9 cellular contexts compared by ENCODE assay signal in genomic region chr12:79932393-79932792, GRCh38. TPM values are rescaled to one million over a fixed set of nuclear protein-coding genes. Genes with fewer than 3 reads are reported as not detected.
A peak's percentile ranks its signal among the peaks of the same experiment; 100 is the strongest.
DNase-seq lines count a peak whose midpoint lies in the region; TF ChIP-seq lines count a peak whose summit lies in the region.
"Had no signal": no experiment of that assay in that cellular context is flagged by ENCODE, and none has a peak within 500 bp of the region (broad histone marks: within the 10 kb centered on the region; RNA-seq: fewer than 3 reads in every experiment).

No MANE protein-coding gene starts in this region.

- TF ChIP-seq POLR2A in tibial nerve (IDR thresholded peaks at IDR 0.05) = no peak

- H3K9me3 ChIP-seq in tibial nerve = no peaks in the 10 kb centered on the region

- DNase-seq in activated naive CD4-positive, alpha-beta T cell treated with anti-CD3 and anti-CD28 coated beads, Interleukin-2, amount 10 ng/mL, durations not matched to agents 7 days and 5 days = no peak
- no peak for DNase-seq in activated naive CD4-positive, alpha-beta T cell treated with Interleukin-2 at 50 U/mL for 16 hours
- DNase-seq in activated T-helper 2 cell treated with anti-CD3 and anti-CD28 coated beads, Interferon-gamma antibody, Interleukin-2, Interleukin-4, amounts not matched to agents 10 μg/mL and 5 μg/mL and 100 μg/mL, durations not matched to agents 14 hours and 24 hours and 36 hours (ENCODE audit: low spot score) = no peak
- DNase-seq in inferior parietal cortex (ENCODE audit: extremely low spot score) (peak; percentile 18), tibial nerve (ENCODE audit: low spot score in 2 of 2) (no peak), NCI-H226 (no peak), posterior cingulate gyrus (no peak), SW480 (ENCODE audit: low spot score) (no peak)
- DNase-seq: NCI-H2171 had no signal

- peak overlapping the region in 3 of 4 donors; percentile 82 to 93 (median 93) for H3K4me3 ChIP-seq in tibial nerve

- no peaks in the 10 kb centered on the region for H3K27me3 Mint-ChIP-seq in activated naive CD4-positive, alpha-beta T cell treated with anti-CD3 and anti-CD28 coated beads, Interleukin-2, amount 10 ng/mL, durations not matched to agents 7 days and 5 days
- H3K27me3 Mint-ChIP-seq in activated T-helper 2 cell treated with anti-CD3 and anti-CD28 coated beads, Interferon-gamma antibody, Interleukin-2, Interleukin-4, amounts not matched to agents 10 μg/mL and 5 μg/mL and 100 μg/mL, durations not matched to agents 14 hours and 24 hours and 36 hours (ENCODE audit: low read depth) = no peaks in the 10 kb centered on the region

- H3K27me3 ChIP-seq in tibial nerve = no peaks in the 10 kb centered on the region

- intact Hi-C loops in activated T-helper 2 cell treated with anti-CD3 and anti-CD28 coated beads, Interferon-gamma antibody, Interleukin-2, Interleukin-4, amounts not matched to agents 10 μg/mL and 5 μg/mL and 100 μg/mL, durations not matched to agents 14 hours and 24 hours and 36 hours (cut with micrococcal nuclease) = loop anchor here (10.0 kb wide), 1 partner anchor 238 kb away; the partner anchor contains the start of gene PAWR
- intact Hi-C loops in posterior cingulate gyrus (cut with DNase I) = loop anchor here (10.0 kb wide), 2 partner anchors 98 to 252 kb away; no protein-coding TSS in a partner anchor

- peaks cover 0 to 64% (median 22%) of the 10 kb centered on the region in 4 donors for H3K4me1 ChIP-seq in tibial nerve

- H3K27ac Mint-ChIP-seq in activated naive CD4-positive, alpha-beta T cell treated with anti-CD3 and anti-CD28 coated beads, Interleukin-2, amount 10 ng/mL, durations not matched to agents 7 days and 5 days = no peak overlapping the region
- H3K27ac Mint-ChIP-seq in activated T-helper 2 cell treated with anti-CD3 and anti-CD28 coated beads, Interferon-gamma antibody, Interleukin-2, Interleukin-4, amounts not matched to agents 10 μg/mL and 5 μg/mL and 100 μg/mL, durations not matched to agents 14 hours and 24 hours and 36 hours = no peak overlapping the region

- H3K4me1 Mint-ChIP-seq in activated naive CD4-positive, alpha-beta T cell treated with anti-CD3 and anti-CD28 coated beads, Interleukin-2, amount 10 ng/mL, durations not matched to agents 7 days and 5 days = peaks cover 64% of the 10 kb centered on the region
- H3K4me1 Mint-ChIP-seq in activated T-helper 2 cell treated with anti-CD3 and anti-CD28 coated beads, Interferon-gamma antibody, Interleukin-2, Interleukin-4, amounts not matched to agents 10 μg/mL and 5 μg/mL and 100 μg/mL, durations not matched to agents 14 hours and 24 hours and 36 hours (ENCODE audit: low read depth) = peaks cover 51% of the 10 kb centered on the region

- H3K36me3 ChIP-seq in tibial nerve = no peaks in the 10 kb centered on the region

- TF ChIP-seq CTCF in tibial nerve (IDR thresholded peaks at IDR 0.05) = no peak

- H3K4me3 Mint-ChIP-seq in activated naive CD4-positive, alpha-beta T cell treated with anti-CD3 and anti-CD28 coated beads, Interleukin-2, amount 10 ng/mL, durations not matched to agents 7 days and 5 days = peak overlapping the region; percentile 61
- peak overlapping the region; percentile 92 for H3K4me3 Mint-ChIP-seq in activated T-helper 2 cell treated with anti-CD3 and anti-CD28 coated beads, Interferon-gamma antibody, Interleukin-2, Interleukin-4, amounts not matched to agents 10 μg/mL and 5 μg/mL and 100 μg/mL, durations not matched to agents 14 hours and 24 hours and 36 hours (ENCODE audit: low read depth)

- CTCF ChIA-PET in activated naive CD4-positive, alpha-beta T cell treated with anti-CD3 and anti-CD28 coated beads, Interleukin-2, amount 10 ng/mL, durations not matched to agents 7 days and 5 days (lab: Charles Lee) = no interaction called here

- peak overlapping the region in 3 of 4 donors; percentile 6 to 97 (median 95) for H3K27ac ChIP-seq in tibial nerve

- WGBS in tibial nerve, 2 donors = 22 to 31% methylated on average over 5 of the region's 5 CpGs

- no peaks in the 10 kb centered on the region for H3K9me3 Mint-ChIP-seq in activated naive CD4-positive, alpha-beta T cell treated with anti-CD3 and anti-CD28 coated beads, Interleukin-2, amount 10 ng/mL, durations not matched to agents 7 days and 5 days
- H3K9me3 Mint-ChIP-seq in activated T-helper 2 cell treated with anti-CD3 and anti-CD28 coated beads, Interferon-gamma antibody, Interleukin-2, Interleukin-4, amounts not matched to agents 10 μg/mL and 5 μg/mL and 100 μg/mL, durations not matched to agents 14 hours and 24 hours and 36 hours = no peaks in the 10 kb centered on the region

- H3K36me3 Mint-ChIP-seq in activated naive CD4-positive, alpha-beta T cell treated with anti-CD3 and anti-CD28 coated beads, Interleukin-2, amount 10 ng/mL, durations not matched to agents 7 days and 5 days = peaks cover 9% of the 10 kb centered on the region
- H3K36me3 Mint-ChIP-seq in activated T-helper 2 cell treated with anti-CD3 and anti-CD28 coated beads, Interferon-gamma antibody, Interleukin-2, Interleukin-4, amounts not matched to agents 10 μg/mL and 5 μg/mL and 100 μg/mL, durations not matched to agents 14 hours and 24 hours and 36 hours (ENCODE audit: low read depth) = peaks cover 8% of the 10 kb centered on the region

- TF ChIP-seq EP300 in tibial nerve (IDR thresholded peaks at IDR 0.05) = no peak

RNA-seq across cellular contexts. Expression of gene PPP1R12A, which starts 2.5 kb away (rescaled TPM):
- total RNA-seq in activated T-helper 2 cell treated with anti-CD3 and anti-CD28 coated beads, Interferon-gamma antibody, Interleukin-2, Interleukin-4, amounts not matched to agents 10 μg/mL and 5 μg/mL and 100 μg/mL, durations not matched to agents 14 hours and 24 hours and 36 hours = 82.4 and 89.8 TPM in 2 replicates
- 100 to 1,000 TPM in 2 of 4 donors, 10 to 100 TPM in 2; 84.3 to 137 (median 99.6) TPM for total RNA-seq in tibial nerve
